In genomic region chr3:148962513-148962912, GRCh38 we compare ENCODE assay signal across 11 cellular contexts. TPM values are rescaled to one million over a fixed set of nuclear protein-coding genes. Genes with fewer than 3 reads are reported as not detected.
DNase-seq lines count a peak whose midpoint lies in the region; ATAC-seq and TF ChIP-seq lines count a peak whose summit lies in the region.
"Had no signal": no experiment of that assay in that cellular context is flagged by ENCODE, and none has a peak within 500 bp of the region (broad histone marks: within the 10 kb centered on the region; RNA-seq: fewer than 3 reads in every experiment).

No MANE protein-coding gene starts in this region.

- H3K9me3 ChIP-seq in T-helper 17 cell (ENCODE audit: control insufficient read depth, low read length, poor library complexity, severe bottlenecking) = no peaks in the 10 kb centered on the region
- H3K9me3 ChIP-seq: pancreas, uterus had no signal

- H3K27ac Mint-ChIP-seq in T-helper 17 cell = no peak overlapping the region

- in situ Hi-C loops in GM13977 (cut with MboI; ENCODE audit: low pct_unique_long_range_greater_than_20kb, low sequenced_read_pairs, unreplicated experiment) = no loop called here

- H3K4me1 Mint-ChIP-seq in T-helper 17 cell = peaks cover 2% of the 10 kb centered on the region
- H3K4me1 Mint-ChIP-seq: central memory CD8-positive, alpha-beta T cell had no signal

- peaks cover 44% of the 10 kb centered on the region for H3K27me3 Mint-ChIP-seq in T-helper 17 cell

- ATAC-seq in omental fat pad (ENCODE audit: low FRiP score) (peak; percentile 83), GM21390 (IDR thresholded peaks at IDR 0.05; ENCODE audit: unreplicated experiment) (no peak), T-helper 17 cell (no peak), GM18498 (IDR thresholded peaks at IDR 0.05; ENCODE audit: unreplicated experiment) (no peak)

- no peak overlapping the region for H3K4me3 Mint-ChIP-seq in T-helper 17 cell
- H3K4me3 Mint-ChIP-seq: central memory CD8-positive, alpha-beta T cell had no signal

- DNase-seq in GM13977 (ENCODE audit: low spot score) (no peak), NCI-H82 treated with DMSO at 0.1 percent for 48 hours (lab: John Stamatoyannopoulos, UW; ENCODE audit: unreplicated experiment) (peak; percentile 41), dedifferentiated amniotic fluid mesenchymal stem cell (ENCODE audit: extremely low spot score) (peak; percentile 26), omental fat pad (ENCODE audit: low spot score) (no peak), T-helper 17 cell (no peak), NCI-H2081 treated with DMSO at 0.1 percent for 48 hours (lab: John Stamatoyannopoulos, UW) (no peak)
- DNase-seq: pancreas had no signal

- H3K36me3 Mint-ChIP-seq in T-helper 17 cell (ENCODE audit: low read depth) = no peaks in the 10 kb centered on the region

- TF ChIP-seq CTCF in GM13977 (IDR thresholded peaks at IDR 0.05; ENCODE audit: extremely low read depth, insufficient read depth, missing control alignments) (peak; percentile 31), omental fat pad (IDR thresholded peaks at IDR 0.05) (no peak)

RNA-seq across cellular contexts. Expression of gene GYG1, which starts 28.8 kb away (rescaled TPM):
- 10 to 100 TPM; 23.2 to 40.8 (median 30.4) TPM for total RNA-seq in omental fat pad
- total RNA-seq in T-helper 17 cell = 10 to 100 TPM; 22.3 to 27.4 TPM

Comparison
In these comparisons a context has a peak if more than half of its experiments do, and no peak if none do; other contexts are left out.
1. DNase-seq: peak in NCI-H82 treated with DMSO at 0.1 percent for 48 hours (single experiment) and dedifferentiated amniotic fluid mesenchymal stem cell (single experiment); none in GM13977 (single experiment), omental fat pad (single experiment), T-helper 17 cell (0 of 3) and NCI-H2081 treated with DMSO at 0.1 percent for 48 hours (single experiment).